ENCODE assay signal across 23 cellular contexts in the genomic region with DNA sequence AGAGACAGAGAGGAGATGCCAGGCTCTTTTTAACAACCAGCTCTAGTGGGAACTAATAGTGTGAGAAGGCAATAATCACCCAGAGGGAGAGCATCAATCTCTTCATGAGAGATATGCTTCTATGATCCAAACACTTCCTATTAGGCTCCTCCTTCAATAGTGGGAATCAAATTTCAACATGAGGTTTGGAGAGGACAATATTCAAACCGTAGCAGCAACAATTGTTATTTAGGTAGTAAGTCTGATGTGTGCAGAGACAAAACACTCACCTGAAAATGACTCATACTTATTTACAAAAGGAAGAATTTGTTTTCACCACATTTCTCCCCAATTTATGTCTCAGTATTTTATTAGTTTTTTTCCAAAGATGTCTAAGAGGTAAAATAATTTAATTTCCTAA.
A peak's percentile ranks its signal among the peaks of the same experiment; 100 is the strongest.
DNase-seq lines count a peak whose midpoint lies in the region; ATAC-seq, FAIRE-seq and TF ChIP-seq lines count a peak whose summit lies in the region.
"Had no signal": no experiment of that assay in that cellular context is flagged by ENCODE, and none has a peak within 500 bp of the region (broad histone marks: within the 10 kb centered on the region; RNA-seq: fewer than 3 reads in every experiment).

No MANE protein-coding gene starts in this region.

- no peak overlapping the region for H3K4me3 ChIP-seq in RWPE2 (ENCODE audit: severe bottlenecking)
- H3K4me3 ChIP-seq: GM23338 had no signal

- peak; percentile 8 for DNase-seq in NCI-H2107 treated with DMSO at 0.1 percent for 48 hours (lab: John Stamatoyannopoulos, UW; ENCODE audit: unreplicated experiment)
- no peak for DNase-seq in NCI-H2107 (lab: John Stamatoyannopoulos, UW)
- peak; percentile 19 for DNase-seq in NCI-H2029 (lab: John Stamatoyannopoulos, UW)
- DNase-seq in RWPE2 (ENCODE audit: low spot score): no peak
- DNase-seq in nephron progenitor cell: no peak
- no peak for DNase-seq in nucleus accumbens (lab: John Stamatoyannopoulos, UW)
- no peak for DNase-seq in activated T-cell treated with anti-CD3 and anti-CD28 coated beads, Interleukin-2, amount 50 U/mL, for 4 hours
- DNase-seq in GM19239 (ENCODE audit: insufficient read length, low spot score): no peak
- DNase-seq: BE2C; Caco-2; CD4-positive, CD25-positive, alpha-beta regulatory T cell; GF-D8; Kasumi-1; NCI-H1105 treated with DMSO at 0.1 percent for 48 hours; NCI-H1930; NCI-H2227 treated with DMSO at 0.1 percent for 48 hours; NCI-H526 treated with DMSO at 0.1 percent for 48 hours; SHP77 treated with DMSO at 0.1 percent for 48 hours; T-helper 1 cell had no signal

- no peak overlapping the region for H3K27ac ChIP-seq in RWPE2 (ENCODE audit: poor library complexity, severe bottlenecking)

- H3K27me3 Mint-ChIP-seq in nephron progenitor cell (ENCODE audit: low read depth, poor library complexity): no peaks in the 10 kb centered on the region
- peaks cover 4% of the 10 kb centered on the region for H3K27me3 Mint-ChIP-seq in activated T-cell treated with anti-CD3 and anti-CD28 coated beads, Interleukin-2, amount 50 U/mL, for 4 hours (ENCODE audit: low read depth)
- H3K27me3 Mint-ChIP-seq: CD4-positive, CD25-positive, alpha-beta regulatory T cell had no signal

- no peaks in the 10 kb centered on the region for H3K9me3 Mint-ChIP-seq in nephron progenitor cell
- no peaks in the 10 kb centered on the region for H3K9me3 Mint-ChIP-seq in activated T-cell treated with anti-CD3 and anti-CD28 coated beads, Interleukin-2, amount 50 U/mL, for 4 hours
- H3K9me3 Mint-ChIP-seq: GM23338 had no signal

- TF ChIP-seq CTCF in RWPE2 (IDR thresholded peaks at IDR 0.05; ENCODE audit: poor library complexity, severe bottlenecking): no peak
- no peak for TF ChIP-seq CTCF in nephron progenitor cell (IDR thresholded peaks at IDR 0.05)

- no peaks in the 10 kb centered on the region for H3K36me3 ChIP-seq in RWPE2 (ENCODE audit: low read depth)
- H3K36me3 ChIP-seq: BE2C had no signal

- H3K4me1 Mint-ChIP-seq in nephron progenitor cell: peaks cover 4% of the 10 kb centered on the region
- H3K4me1 Mint-ChIP-seq in activated T-cell treated with anti-CD3 and anti-CD28 coated beads, Interleukin-2, amount 50 U/mL, for 4 hours (ENCODE audit: low read depth): no peaks in the 10 kb centered on the region

- H3K4me1 ChIP-seq in RWPE2 (ENCODE audit: insufficient read depth, poor library complexity, severe bottlenecking): no peaks in the 10 kb centered on the region

- FAIRE-seq in GM19239 (lab: Jason Lieb, UNC): no peak
- FAIRE-seq: A204.1 had no signal

- H3K9me3 ChIP-seq in RWPE2 (ENCODE audit: severe bottlenecking): no peaks in the 10 kb centered on the region
- H3K9me3 ChIP-seq: BE2C, Caco-2 had no signal

- H3K36me3 Mint-ChIP-seq in nephron progenitor cell (ENCODE audit: low read depth): no peaks in the 10 kb centered on the region
- no peaks in the 10 kb centered on the region for H3K36me3 Mint-ChIP-seq in activated T-cell treated with anti-CD3 and anti-CD28 coated beads, Interleukin-2, amount 50 U/mL, for 4 hours (ENCODE audit: insufficient read depth)
- H3K36me3 Mint-ChIP-seq: CD4-positive, CD25-positive, alpha-beta regulatory T cell had no signal

- peak overlapping the region; percentile 83 for H3K27ac Mint-ChIP-seq in nephron progenitor cell
- H3K27ac Mint-ChIP-seq: CD4-positive, CD25-positive, alpha-beta regulatory T cell; GM23338 had no signal

- H3K4me3 Mint-ChIP-seq in nephron progenitor cell: no peak overlapping the region
- no peak overlapping the region for H3K4me3 Mint-ChIP-seq in activated T-cell treated with anti-CD3 and anti-CD28 coated beads, Interleukin-2, amount 50 U/mL, for 4 hours
- H3K4me3 Mint-ChIP-seq: CD4-positive, CD25-positive, alpha-beta regulatory T cell; GM23338 had no signal

- peak; percentile 57; the same call in 1 of the 3 replicates for ATAC-seq in RWPE2 (ENCODE audit: low read depth)
- ATAC-seq in activated T-cell treated with anti-CD3 and anti-CD28 coated beads, Interleukin-2, amount 50 U/mL, for 4 hours: no peak
- ATAC-seq: GM23338, HCT116, SK-N-SH treated with all-trans-retinoic acid at 6 μM for 48 hours had no signal

- H3K27me3 ChIP-seq in RWPE2 (ENCODE audit: insufficient read depth, poor library complexity, severe bottlenecking): no peaks in the 10 kb centered on the region
- H3K27me3 ChIP-seq: BE2C had no signal

Comparison
In these comparisons a context has a peak if more than half of its experiments do, and no peak if none do; other contexts are left out.
1. DNase-seq: peak in NCI-H2107 treated with DMSO at 0.1 percent for 48 hours (single experiment) and NCI-H2029 (single experiment); none in NCI-H2107 (single experiment), RWPE2 (single experiment), nephron progenitor cell (single experiment), nucleus accumbens (0 of 56), activated T-cell treated with anti-CD3 and anti-CD28 coated beads, Interleukin-2, amount 50 U/mL, for 4 hours (single experiment) and GM19239 (single experiment).